In genomic region chr4:126174627-126175026, GRCh38 we compare ENCODE assay signal across 4 cellular contexts.
TF ChIP-seq lines count a peak whose summit lies in the region.

No MANE protein-coding gene starts in this region.

TF ChIP-seq in HEK293T, 16 proteins besides CTCF, POLR2A, EP300 and RAD21 (continued from another document):
- no peak for TF ChIP-seq SP1 (IDR thresholded peaks at IDR 0.05)
- no peak for TF ChIP-seq NFRKB (IDR thresholded peaks at IDR 0.05)
- no peak for TF ChIP-seq FOXA1 (IDR thresholded peaks at IDR 0.05)
- TF ChIP-seq LEF1 (IDR thresholded peaks at IDR 0.05; ENCODE audit: borderline replicate concordance), result no peak
- TF ChIP-seq PKNOX1 (IDR thresholded peaks at IDR 0.05), result peak; percentile 42
- TF ChIP-seq CTBP1 (IDR thresholded peaks at IDR 0.05; ENCODE audit: borderline replicate concordance), result no peak

TF ChIP-seq in GM12878, 131 proteins besides CTCF, POLR2A, EP300 and RAD21:
- no peak for TF ChIP-seq NR2C2 (IDR thresholded peaks at IDR 0.05; ENCODE audit: borderline replicate concordance, control insufficient read depth, insufficient read length, low read depth)
- TF ChIP-seq PKNOX1 (IDR thresholded peaks at IDR 0.05), result peak; percentile 67
- TF ChIP-seq CHD2 (IDR thresholded peaks at IDR 0.05; ENCODE audit: borderline replicate concordance, low read depth, low read length), result no peak
- TF ChIP-seq RUNX3 (IDR thresholded peaks at IDR 0.05; ENCODE audit: low read length), result no peak
- TF ChIP-seq TARDBP (IDR thresholded peaks at IDR 0.05; ENCODE audit: borderline replicate concordance), result no peak
- TF ChIP-seq SREBF1 (IDR thresholded peaks at IDR 0.05; ENCODE audit: low read length), result no peak
- no peak for TF ChIP-seq KAT2A (conservative IDR thresholded peaks at IDR 0.05; ENCODE audit: control insufficient read depth, low read depth, low read length)
TF ChIP-seq in GM12878: peak in this region for 1.

TF ChIP-seq in K562, 482 proteins besides CTCF, POLR2A, EP300 and RAD21 (continued from another document):
- TF ChIP-seq PKNOX1 (IDR thresholded peaks at IDR 0.05) (peak; percentile 38; the same call in 1 of the 2 replicates), ZBTB7A (IDR thresholded peaks at IDR 0.05; ENCODE audit: borderline replicate concordance, control insufficient read depth, low read depth, low read length) (no peak)

TF ChIP-seq in neural cell, 6 proteins besides CTCF, POLR2A, EP300 and RAD21 (continued from another document):
- TF ChIP-seq REST (IDR thresholded peaks at IDR 0.05; ENCODE audit: borderline replicate concordance), result peak; percentile 79
